9 cellular contexts compared by ENCODE assay signal in the genomic region with DNA sequence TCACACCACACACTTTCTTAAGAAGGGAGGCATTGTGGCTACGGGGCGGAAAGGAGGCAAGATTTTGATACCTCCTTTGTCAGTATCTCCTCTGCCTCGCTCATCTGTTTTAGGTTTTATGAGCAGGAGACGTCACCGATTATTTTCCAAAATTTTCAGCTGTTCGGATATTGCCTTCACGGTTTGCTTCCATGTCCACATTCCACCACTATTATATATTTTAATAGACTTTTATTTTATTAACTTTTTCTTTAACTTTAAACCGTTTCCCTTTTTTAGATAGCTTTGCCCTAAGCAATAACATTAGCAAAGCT. TPM values are rescaled to one million over a fixed set of nuclear protein-coding genes. Genes with fewer than 3 reads are reported as not detected.
DNase-seq lines count a peak whose midpoint lies in the region; ATAC-seq, FAIRE-seq and TF ChIP-seq lines count a peak whose summit lies in the region.
"Had no signal": no experiment of that assay in that cellular context is flagged by ENCODE, and none has a peak within 500 bp of the region (broad histone marks: within the 10 kb centered on the region; RNA-seq: fewer than 3 reads in every experiment).

No MANE protein-coding gene starts in this region.

- no peaks in the 10 kb centered on the region for H3K9me3 Mint-ChIP-seq in activated T-cell treated with anti-CD3 and anti-CD28 coated beads, Interleukin-2, amount 50 U/mL, for 4 hours

- FAIRE-seq in HepG2 (lab: Jason Lieb, UNC), result no peak
- FAIRE-seq: D721Med had no signal

- peaks cover 2 to 8% of the 10 kb centered on the region in 2 donors for H3K4me1 ChIP-seq in ascending aorta
- peaks cover 28% of the 10 kb centered on the region for H3K4me1 ChIP-seq in HepG2 (ENCODE audit: insufficient read depth, low read length)
- H3K4me1 ChIP-seq in tibial artery, result peaks cover 3 to 17% (median 11%) of the 10 kb centered on the region in 4 donors

- intact Hi-C loops in ascending aorta (cut with DNase I) (loop anchor here (1.0 to 10.0 kb wide), 4 partner anchors 30 to 399 kb away; a partner anchor contains a TSS), HepG2 (cut with micrococcal nuclease; ENCODE audit: unreplicated experiment) (no loop called here), tibial artery (cut with DNase I; ENCODE audit: low total_unique reads) (no loop called here)

- peaks cover 16% of the 10 kb centered on the region for H3K4me1 Mint-ChIP-seq in activated T-cell treated with anti-CD3 and anti-CD28 coated beads, Interleukin-2, amount 50 U/mL, for 4 hours (ENCODE audit: low read depth)

- ATAC-seq in activated T-cell treated with anti-CD3 and anti-CD28 coated beads, Interleukin-2, amount 50 U/mL, for 4 hours, result no peak
- no peak for ATAC-seq in HepG2

- H4K20me1 ChIP-seq in HepG2 (ENCODE audit: insufficient read depth, low read length), result no peaks in the 10 kb centered on the region

- peak overlapping the region; percentile 84 for H3K4me3 Mint-ChIP-seq in activated T-cell treated with anti-CD3 and anti-CD28 coated beads, Interleukin-2, amount 50 U/mL, for 4 hours

- H3K4me2 ChIP-seq in HepG2 (ENCODE audit: low read depth, low read length), result peak overlapping the region; percentile 100

- TF ChIP-seq EP300 in HepG2 (IDR thresholded peaks at IDR 0.05; ENCODE audit: low read depth in 2 of 2, low read length in 2 of 2) (no peak), HepG2 (CRISPR knock-in tag; IDR thresholded peaks at IDR 0.05; ENCODE audit: borderline replicate concordance) (no peak)

- peak overlapping the region; percentile 51 to 61 for H3K4me3 ChIP-seq in ascending aorta
- peak overlapping the region; percentile 57 to 68 (median 67) for H3K4me3 ChIP-seq in HepG2 (replicated peaks in 1 of 3; ENCODE audit: insufficient read depth in 1 of 3, low read depth in 2 of 3, low read length in 3 of 3)
- peak overlapping the region; percentile 48 to 56 for H3K4me3 ChIP-seq in tibial artery

- H3K36me3 Mint-ChIP-seq in activated T-cell treated with anti-CD3 and anti-CD28 coated beads, Interleukin-2, amount 50 U/mL, for 4 hours (ENCODE audit: insufficient read depth), result no peaks in the 10 kb centered on the region

- in situ Hi-C loops in HepG2 (cut with HindIII; ENCODE audit: extremely low pct_ligation_motif_present, low pct_unique_long_range_greater_than_20kb), result no loop called here

- CTCF ChIA-PET in HepG2 (lab: Yijun Ruan, JAX; ENCODE audit: low intra/inter-chr PET ratio, low total read pairs), result no interaction called here

- TF ChIP-seq POLR2A in HepG2 (IDR thresholded peaks at IDR 0.05; ENCODE audit: insufficient read depth in 1 of 2, low read depth in 2 of 2, low read length in 2 of 2), result no peak

- TF ChIP-seq RAD21 in HepG2 (CRISPR knock-in tag; IDR thresholded peaks at IDR 0.05), result no peak

- DNase-seq in activated T-cell treated with anti-CD3 and anti-CD28 coated beads, Interleukin-2, amount 50 U/mL, for 4 hours, result no peak
- no peak for DNase-seq in activated T-cell treated with anti-CD3 and anti-CD28 coated beads, Interleukin-2, amount 50 U/mL, for 1 hour
- DNase-seq in ascending aorta (ENCODE audit: low spot score in 2 of 2), result peak in 1 of 2 donors; percentile 66
- DNase-seq in HepG2 (ENCODE audit: low spot score), result no peak
- no peak for DNase-seq in tibial artery
- DNase-seq in putamen (ENCODE audit: low spot score), result no peak
- no peak for DNase-seq in Kasumi-1 (lab: John Stamatoyannopoulos, UW)
- DNase-seq in NCI-H69 (lab: John Stamatoyannopoulos, UW), result no peak

- no peaks in the 10 kb centered on the region for H3K79me2 ChIP-seq in HepG2 (ENCODE audit: insufficient read depth, low read length)

- H3K27ac ChIP-seq in ascending aorta (peak overlapping the region; percentile 61 to 75), HepG2 (ENCODE audit: extremely low read length, insufficient read depth, low read length) (peak overlapping the region; percentile 76), tibial artery (peak overlapping the region; percentile 74 to 75)

- peak overlapping the region; percentile 71 for H2AFZ ChIP-seq in HepG2 (ENCODE audit: low read length)

- POLR2A ChIA-PET in HepG2 (lab: Yijun Ruan, JAX), result interaction anchor here (0.6 to 3.1 kb wide), 32 partner anchors 8 to 326 kb away, joined by 3 to 36 read pairs (median 5); a partner anchor contains a TSS

- peak overlapping the region; percentile 80 for H3K9ac ChIP-seq in HepG2 (ENCODE audit: insufficient read depth, low read depth, low read length)

- TSS peak; percentile 99 for BruUV-seq in HepG2 (replicated peaks; lab: Mats Ljungman, UMichigan)

- WGBS in HepG2 (ENCODE audit: low lambda C conversion rate), result 6% methylated on average over 8 of the region's 8 CpGs

- TF ChIP-seq CTCF in ascending aorta (IDR thresholded peaks at IDR 0.05), result no peak
- TF ChIP-seq CTCF in HepG2 (CRISPR knock-in tag; IDR thresholded peaks at IDR 0.05), result no peak
- no peak for TF ChIP-seq CTCF in tibial artery (IDR thresholded peaks at IDR 0.05)

- H3K36me3 ChIP-seq in ascending aorta (no peaks in the 10 kb centered on the region), HepG2 (replicated peaks in 1 of 2; ENCODE audit: control insufficient read depth in 1 of 2, insufficient read depth in 2 of 2, low read length in 2 of 2) (no peaks in the 10 kb centered on the region), tibial artery (no peaks in the 10 kb centered on the region)

- H3K9me3 ChIP-seq in ascending aorta (no peaks in the 10 kb centered on the region), HepG2 (ENCODE audit: low read length) (no peaks in the 10 kb centered on the region), tibial artery (no peaks in the 10 kb centered on the region)

- H3K27me3 Mint-ChIP-seq in activated T-cell treated with anti-CD3 and anti-CD28 coated beads, Interleukin-2, amount 50 U/mL, for 4 hours (ENCODE audit: low read depth), result peaks cover 5% of the 10 kb centered on the region

- no peaks in the 10 kb centered on the region for H3K27me3 ChIP-seq in ascending aorta
- peaks cover 4 to 22% of the 10 kb centered on the region in 2 experiments for H3K27me3 ChIP-seq in HepG2 (ENCODE audit: control insufficient read depth in 1 of 2, insufficient read depth in 2 of 2, low read length in 2 of 2)
- peaks cover 0 to 2% of the 10 kb centered on the region in 2 donors for H3K27me3 ChIP-seq in tibial artery

TF ChIP-seq in HepG2, 621 proteins besides CTCF, POLR2A, EP300 and RAD21:
- TF ChIP-seq NR2F2 (IDR thresholded peaks at IDR 0.05; ENCODE audit: borderline replicate concordance, low read depth) (0 out of 2 replicates have a peak, but pooled peaks have one; percentile 5), PLRG1 (conservative IDR thresholded peaks at IDR 0.05) (no peak), NR2C2 (CRISPR knock-in tag; IDR thresholded peaks at IDR 0.05; ENCODE audit: borderline replicate concordance) (0 out of 2 replicates have a peak, but pooled peaks have one; percentile 5), FOXO1 (CRISPR knock-in tag; IDR thresholded peaks at IDR 0.05) (no peak), ZNF235 (CRISPR knock-in tag; IDR thresholded peaks at IDR 0.05; ENCODE audit: borderline replicate concordance) (0 out of 2 replicates have a peak, but pooled peaks have one; percentile 9), ZNF737 (CRISPR knock-in tag; IDR thresholded peaks at IDR 0.05; ENCODE audit: borderline replicate concordance) (no peak), DMAP1 (CRISPR knock-in tag; IDR thresholded peaks at IDR 0.05) (no peak)
- TF ChIP-seq, protein P1, sequence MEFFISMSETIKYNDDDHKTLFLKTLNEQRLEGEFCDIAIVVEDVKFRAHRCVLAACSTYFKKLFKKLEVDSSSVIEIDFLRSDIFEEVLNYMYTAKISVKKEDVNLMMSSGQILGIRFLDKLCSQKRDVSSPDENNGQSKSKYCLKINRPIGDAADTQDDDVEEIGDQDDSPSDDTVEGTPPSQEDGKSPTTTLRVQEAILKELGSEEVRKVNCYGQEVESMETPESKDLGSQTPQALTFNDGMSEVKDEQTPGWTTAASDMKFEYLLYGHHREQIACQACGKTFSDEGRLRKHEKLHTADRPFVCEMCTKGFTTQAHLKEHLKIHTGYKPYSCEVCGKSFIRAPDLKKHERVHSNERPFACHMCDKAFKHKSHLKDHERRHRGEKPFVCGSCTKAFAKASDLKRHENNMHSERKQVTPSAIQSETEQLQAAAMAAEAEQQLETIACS (CRISPR knock-in tag; IDR thresholded peaks at IDR 0.05), result no peak
TF ChIP-seq in HepG2: peak in this region for 3.

RNA-seq across cellular contexts. Expression of a gene that starts 33.7 kb away (rescaled TPM):
- under 1 TPM; 0.20 to 0.27 (median 0.26) TPM for total RNA-seq in activated T-cell treated with anti-CD3 and anti-CD28 coated beads, Interleukin-2, amount 50 U/mL, for 4 hours
- 11.4 TPM for total RNA-seq in ascending aorta
- total RNA-seq in HepG2 (2016; rRNA removed; fragmentation: Illumina TruSeq; extraction: Trizol), result not detected in 2 replicates
- total RNA-seq in HepG2 (2016; cell fraction: cytosol; rRNA removed; fragmentation: Illumina TruSeq; extraction: Trizol; ENCODE audit: low read depth), result not detected in 2 replicates
- not detected in 2 replicates for total RNA-seq in HepG2 (2016; cell fraction: insoluble cytoplasmic fraction; rRNA removed; fragmentation: Illumina TruSeq; extraction: Trizol)
- not detected in 2 replicates for total RNA-seq in HepG2 (2016; cell fraction: membrane; rRNA removed; fragmentation: Illumina TruSeq; extraction: Trizol)
- total RNA-seq in HepG2 (2016; cell fraction: nucleus; rRNA removed; fragmentation: Illumina TruSeq; extraction: Trizol), result not detected in 2 replicates
- polyA plus RNA-seq in HepG2 (2011; rRNA removed), result not detected in 2 replicates
- not detected in 2 replicates for polyA plus RNA-seq in HepG2 (2011; cell fraction: cytosol; rRNA removed)
- polyA plus RNA-seq in HepG2 (2011; cell fraction: nucleus; rRNA removed), result not detected in 2 replicates
- polyA plus RNA-seq in HepG2 (2012), result 0.04 TPM in 1 of 2 replicates, not detected in the other
- polyA plus RNA-seq in HepG2 (2016; cell fraction: cytosol; fragmentation: Illumina TruSeq; extraction: Trizol; ENCODE audit: low read depth), result not detected in 2 replicates
- polyA plus RNA-seq in HepG2 (2016; cell fraction: insoluble cytoplasmic fraction; fragmentation: Illumina TruSeq; extraction: Trizol; ENCODE audit: low read depth), result not detected in 2 replicates
- polyA plus RNA-seq in HepG2 (2016; cell fraction: membrane; fragmentation: Illumina TruSeq; extraction: Trizol; ENCODE audit: low read depth), result 0.13 TPM in 1 of 2 replicates, not detected in the other
- polyA plus RNA-seq in HepG2 (2016; cell fraction: nucleus; fragmentation: Illumina TruSeq; extraction: Trizol; ENCODE audit: insufficient read depth, low read depth), result not detected in 2 replicates
- 0.12 and 1.6 TPM in 2 replicates for polyA minus RNA-seq in HepG2 (2011; rRNA and poly(A)+ RNA removed; ENCODE audit: low replicate concordance)
- polyA minus RNA-seq in HepG2 (2011; cell fraction: cytosol; rRNA and poly(A)+ RNA removed), result not detected in 2 replicates
- not detected in 2 replicates for polyA minus RNA-seq in HepG2 (2011; cell fraction: nucleus; rRNA and poly(A)+ RNA removed)
